25 cellular contexts compared by ENCODE assay signal in genomic region chr7:37947840-37948198, GRCh38. TPM values are rescaled to one million over a fixed set of nuclear protein-coding genes. Genes with fewer than 3 reads are reported as not detected.
DNase-seq lines count a peak whose midpoint lies in the region; ATAC-seq, FAIRE-seq and TF ChIP-seq lines count a peak whose summit lies in the region.
"Had no signal": no experiment of that assay in that cellular context is flagged by ENCODE, and none has a peak within 500 bp of the region (broad histone marks: within the 10 kb centered on the region; RNA-seq: fewer than 3 reads in every experiment).

No MANE protein-coding gene starts in this region.

- H3K4me2 ChIP-seq in GM23338 (no peak overlapping the region), neural progenitor cell (no peak overlapping the region)
- H3K4me2 ChIP-seq: BLaER1 had no signal

- peak overlapping the region; percentile 36 for H3K27ac ChIP-seq in cardiac muscle cell
- H3K27ac ChIP-seq in GM23338 (ENCODE audit: low read depth): no peak overlapping the region
- H3K27ac ChIP-seq in neural progenitor cell: no peak overlapping the region
- H3K27ac ChIP-seq in stomach: no peak overlapping the region
- H3K27ac ChIP-seq: BLaER1 had no signal

- no peak for TF ChIP-seq EP300 in stomach (IDR thresholded peaks at IDR 0.05)

- DNase-seq in cardiac muscle cell (ENCODE audit: low read depth in 1 of 2, low spot score in 1 of 2): no peak
- DNase-seq in left cardiac atrium: no peak
- peak; percentile 3 for DNase-seq in GM23338 (ENCODE audit: low spot score)
- no peak for DNase-seq in bronchial epithelial cell (ENCODE audit: low read depth)
- no peak for DNase-seq in neural progenitor cell (ENCODE audit: low spot score)
- no peak for DNase-seq in stomach
- no peak for DNase-seq in NCI-H748 treated with DMSO at 0.1 percent for 48 hours (lab: John Stamatoyannopoulos, UW)
- no peak for DNase-seq in GM19238 (ENCODE audit: insufficient read length, low spot score)
- DNase-seq: CD4-positive, CD25-positive, alpha-beta regulatory T cell; GOT3; HFFc6; KBM-7; NCI-H1105 treated with DMSO at 0.1 percent for 48 hours; NCI-H146; NCI-H1930; NCI-H2107; NCI-H446 treated with DMSO at 0.1 percent for 48 hours; NCI-H526; RPMI8226; SHP77 treated with DMSO at 0.1 percent for 48 hours had no signal

- intact Hi-C loops in left cardiac atrium (cut with DNase I) (no loop called here), stomach (cut with DNase I; ENCODE audit: low total_unique reads) (no loop called here)

- H3K27me3 ChIP-seq in cardiac muscle cell (peaks cover 3% of the 10 kb centered on the region), GM23338 (ENCODE audit: insufficient read depth) (no peaks in the 10 kb centered on the region), bronchial epithelial cell (ENCODE audit: control insufficient read depth, insufficient read depth, low read length) (no peaks in the 10 kb centered on the region), neural progenitor cell (no peaks in the 10 kb centered on the region), stomach (no peaks in the 10 kb centered on the region)
- H3K27me3 ChIP-seq: BLaER1 had no signal

- H3K79me2 ChIP-seq in GM23338 (replicated peaks; ENCODE audit: insufficient read depth) (no peaks in the 10 kb centered on the region), neural progenitor cell (ENCODE audit: low read depth) (no peaks in the 10 kb centered on the region)

- no peaks in the 10 kb centered on the region for H3K36me3 Mint-ChIP-seq in GM23338 (ENCODE audit: low read depth)
- no peaks in the 10 kb centered on the region for H3K36me3 Mint-ChIP-seq in neural progenitor cell
- H3K36me3 Mint-ChIP-seq: CD4-positive, CD25-positive, alpha-beta regulatory T cell had no signal

- peak; percentile 52 for FAIRE-seq in bronchial epithelial cell (lab: Jason Lieb, UNC)
- FAIRE-seq: A204.1, G401.6 had no signal

- H3K9me2 ChIP-seq in GM23338 (ENCODE audit: insufficient read depth): no peaks in the 10 kb centered on the region

- H3K9me3 ChIP-seq in cardiac muscle cell (ENCODE audit: low read depth) (no peaks in the 10 kb centered on the region), neural progenitor cell (ENCODE audit: low read depth) (no peaks in the 10 kb centered on the region), stomach (peaks cover 0 to 6% (median 0%) of the 10 kb centered on the region in 4 donors)
- H3K9me3 ChIP-seq: HAP-1 had no signal

- no peaks in the 10 kb centered on the region for H4K20me1 ChIP-seq in GM23338 (replicated peaks; ENCODE audit: insufficient read depth)
- peaks cover 2% of the 10 kb centered on the region for H4K20me1 ChIP-seq in neural progenitor cell (ENCODE audit: low read depth)

- no peak for TF ChIP-seq POLR2A in stomach (IDR thresholded peaks at IDR 0.05)

- H3K4me1 Mint-ChIP-seq in GM23338 (peaks cover 7% of the 10 kb centered on the region; the same call in 2 of the 3 replicates), neural progenitor cell (peaks cover 30% of the 10 kb centered on the region)
- H3K4me1 Mint-ChIP-seq: CD4-positive, CD25-positive, alpha-beta regulatory T cell had no signal

- TF ChIP-seq CTCF in cardiac muscle cell (IDR thresholded peaks at IDR 0.05; ENCODE audit: low read depth, low read length) (no peak), GM23338 (conservative IDR thresholded peaks at IDR 0.05; ENCODE audit: low read depth in 2 of 2) (no peak), bronchial epithelial cell (IDR thresholded peaks at IDR 0.05; ENCODE audit: insufficient read depth, low read length, severe bottlenecking) (no peak), neural progenitor cell (IDR thresholded peaks at IDR 0.05) (no peak), stomach (IDR thresholded peaks at IDR 0.05) (no peak)

- WGBS in stomach, 5 donors: 77 to 89% (median 84%) methylated on average over 8 of the region's 8 CpGs

- H3K4me3 Mint-ChIP-seq in GM23338 (no peak overlapping the region), neural progenitor cell (no peak overlapping the region)
- H3K4me3 Mint-ChIP-seq: CD4-positive, CD25-positive, alpha-beta regulatory T cell; HFFc6 had no signal

- ATAC-seq in left cardiac atrium: no peak
- ATAC-seq in GM23338: no peak

- H3K9me3 Mint-ChIP-seq in GM23338 (no peaks in the 10 kb centered on the region), neural progenitor cell (no peaks in the 10 kb centered on the region)

- H2AFZ ChIP-seq in GM23338: no peak overlapping the region
- H2AFZ ChIP-seq in neural progenitor cell (replicated peaks): no peak overlapping the region

- H3F3A ChIP-seq in GM23338 (replicated peaks; ENCODE audit: low read depth): no peaks in the 10 kb centered on the region
- H3F3A ChIP-seq in neural progenitor cell (ENCODE audit: low read depth): no peaks in the 10 kb centered on the region

- H3K9ac ChIP-seq in neural progenitor cell: no peak overlapping the region
- H3K9ac ChIP-seq: BLaER1 had no signal

- H3K27ac Mint-ChIP-seq in GM23338 (no peak overlapping the region), neural progenitor cell (peak overlapping the region; percentile 18)
- H3K27ac Mint-ChIP-seq: CD4-positive, CD25-positive, alpha-beta regulatory T cell; HFFc6 had no signal

- no peaks in the 10 kb centered on the region for H3K36me3 ChIP-seq in cardiac muscle cell
- H3K36me3 ChIP-seq in GM23338 (ENCODE audit: insufficient read depth): no peaks in the 10 kb centered on the region
- no peaks in the 10 kb centered on the region for H3K36me3 ChIP-seq in bronchial epithelial cell (ENCODE audit: control insufficient read depth, insufficient read depth, low read length)
- H3K36me3 ChIP-seq in neural progenitor cell: no peaks in the 10 kb centered on the region
- H3K36me3 ChIP-seq in stomach: peaks cover 0 to 7% (median 0%) of the 10 kb centered on the region in 4 donors
- H3K36me3 ChIP-seq: HAP-1 had no signal

- H3K4me3 ChIP-seq in cardiac muscle cell (no peak overlapping the region), GM23338 (no peak overlapping the region), bronchial epithelial cell (ENCODE audit: low read depth, low read length) (no peak overlapping the region), neural progenitor cell (no peak overlapping the region), stomach (no peak overlapping the region)
- H3K4me3 ChIP-seq: BLaER1, HAP-1 had no signal

- peaks cover 32% of the 10 kb centered on the region for H3K4me1 ChIP-seq in cardiac muscle cell (ENCODE audit: low read depth)
- no peaks in the 10 kb centered on the region for H3K4me1 ChIP-seq in GM23338 (ENCODE audit: insufficient read depth)
- H3K4me1 ChIP-seq in neural progenitor cell: peaks cover 3% of the 10 kb centered on the region
- H3K4me1 ChIP-seq in stomach: peaks cover 0 to 16% (median 6%) of the 10 kb centered on the region in 4 donors
- H3K4me1 ChIP-seq: HAP-1 had no signal

- H3K27me3 Mint-ChIP-seq in GM23338 (ENCODE audit: insufficient read depth, low read depth, poor library complexity) (no peaks in the 10 kb centered on the region), neural progenitor cell (ENCODE audit: insufficient read depth, low read depth) (peaks cover 5% of the 10 kb centered on the region)
- H3K27me3 Mint-ChIP-seq: CD4-positive, CD25-positive, alpha-beta regulatory T cell had no signal

TF ChIP-seq in GM23338, 12 proteins besides CTCF, POLR2A, EP300 and RAD21:
- TF ChIP-seq REST (IDR thresholded peaks at IDR 0.05; ENCODE audit: unreplicated experiment) (no peak), ZNF114 (CRISPR knock-in tag; IDR thresholded peaks at IDR 0.05) (no peak), STAT1 (IDR thresholded peaks at IDR 0.05; ENCODE audit: unreplicated experiment) (no peak)

RNA-seq across cellular contexts. Expression of gene EPDR1, which starts 27.4 kb away (rescaled TPM):
- total RNA-seq in cardiac muscle cell (51.9 and 78.6 TPM in 2 replicates), left cardiac atrium (10 to 100 TPM; 19.2 to 24.2 TPM), bronchial epithelial cell (2.2 and 5.3 TPM in 2 replicates), neural progenitor cell (ENCODE audit: low replicate concordance) (6.8 and 10.6 TPM in 2 replicates), stomach (10 to 100 TPM in 1 of 5 donors, 1 to 10 TPM in 3, not detected in 1; 1.2 to 11.7 (median 6.1) TPM)
- polyA plus RNA-seq in cardiac muscle cell (42.7 and 44.2 TPM in 2 replicates), GM23338 (2016; fragmentation: Nextera tagmentation; extraction: Ambion mirVana) (3.6 and 4.4 TPM in 2 replicates), stomach (1 to 10 TPM; 1.4 to 2.6 (median 1.5) TPM)
- total RNA-seq in GM23338 (2014; rRNA removed; shearing (Covaris generic)): 9.5 and 13.8 TPM in 2 replicates
- total RNA-seq: CD4-positive, CD25-positive, alpha-beta regulatory T cell; HFFc6; MCF 10A had no signal

RNA-seq across cellular contexts. Expression of gene SFRP4, which starts 31.2 kb away (rescaled TPM):
- 4.6 and 4.7 TPM in 2 replicates for total RNA-seq in cardiac muscle cell
- polyA plus RNA-seq in cardiac muscle cell: 7.5 and 8.6 TPM in 2 replicates
- 1 to 10 TPM; 3.0 to 4.8 TPM for total RNA-seq in left cardiac atrium
- not detected in 2 replicates for total RNA-seq in GM23338 (2014; rRNA removed; shearing (Covaris generic))
- not detected in 2 replicates for polyA plus RNA-seq in GM23338 (2016; fragmentation: Nextera tagmentation; extraction: Ambion mirVana)
- total RNA-seq in bronchial epithelial cell: 0.26 TPM in 1 of 2 replicates, not detected in the other
- not detected in 2 replicates for total RNA-seq in neural progenitor cell (ENCODE audit: low replicate concordance)
- 1 to 10 TPM in 1 of 5 donors, under 1 TPM in 1, not detected in 3; 0.29 to 7.9 TPM for total RNA-seq in stomach
- 1 to 10 TPM in 1 of 3 donors, under 1 TPM in 2; 0.37 to 1.1 (median 0.45) TPM for polyA plus RNA-seq in stomach
- total RNA-seq: CD4-positive, CD25-positive, alpha-beta regulatory T cell; HFFc6; MCF 10A had no signal
- polyA plus RNA-seq: CD4-positive, CD25-positive, alpha-beta regulatory T cell had no signal
